28 cellular contexts compared by ENCODE assay signal in genomic region chr11:100861221-100861620, GRCh38.
DNase-seq lines count a peak whose midpoint lies in the region; ATAC-seq and TF ChIP-seq lines count a peak whose summit lies in the region.
"Had no signal": no experiment of that assay in that cellular context is flagged by ENCODE, and none has a peak within 500 bp of the region (broad histone marks: within the 10 kb centered on the region; RNA-seq: fewer than 3 reads in every experiment).

No MANE protein-coding gene starts in this region.

- H3K36me3 ChIP-seq in RWPE2 (ENCODE audit: low read depth): no peaks in the 10 kb centered on the region
- H3K36me3 ChIP-seq in mucosa of descending colon (ENCODE audit: low read depth): no peaks in the 10 kb centered on the region
- H3K36me3 ChIP-seq in colonic mucosa: no peaks in the 10 kb centered on the region
- H3K36me3 ChIP-seq: esophagus muscularis mucosa, thyroid gland had no signal

- peaks cover 2% of the 10 kb centered on the region for H3K9me3 Mint-ChIP-seq in CD4-positive, alpha-beta T cell

- H3K9ac ChIP-seq in colonic mucosa (ENCODE audit: low read depth in 2 of 2, low read length in 2 of 2): no peak overlapping the region

- no peak for TF ChIP-seq CTCF in C4-2B (conservative IDR thresholded peaks at IDR 0.05)
- TF ChIP-seq CTCF in RWPE2 (IDR thresholded peaks at IDR 0.05; ENCODE audit: poor library complexity, severe bottlenecking): no peak
- TF ChIP-seq CTCF in mucosa of descending colon (IDR thresholded peaks at IDR 0.05): no peak
- no peak for TF ChIP-seq CTCF in colonic mucosa (IDR thresholded peaks at IDR 0.05)
- no peak for TF ChIP-seq CTCF in CD4-positive, alpha-beta T cell (IDR thresholded peaks at IDR 0.05)

- ATAC-seq in RWPE2 (ENCODE audit: low read depth) (0 out of 3 replicates have a peak, but pooled peaks have one; percentile 27), mucosa of descending colon (peak; percentile 61), GM21717 (IDR thresholded peaks at IDR 0.05; ENCODE audit: unreplicated experiment) (no peak)
- no peak for ATAC-seq in CD4-positive, alpha-beta T cell (ENCODE audit: poor library complexity)
- ATAC-seq: activated CD4-positive, alpha-beta T cell treated with anti-CD3 and anti-CD28 coated beads for 36 hours; GM12878; left cardiac atrium; SK-N-SH treated with all-trans-retinoic acid at 6 μM for 48 hours had no signal

- no peak overlapping the region for H3K4me3 ChIP-seq in RWPE2 (ENCODE audit: severe bottlenecking)
- no peak overlapping the region for H3K4me3 ChIP-seq in mucosa of descending colon
- no peak overlapping the region for H3K4me3 ChIP-seq in colonic mucosa
- H3K4me3 ChIP-seq: esophagus muscularis mucosa, GM12878, thyroid gland had no signal

- no peaks in the 10 kb centered on the region for H3K4me1 Mint-ChIP-seq in CD4-positive, alpha-beta T cell (ENCODE audit: low read depth)
- H3K4me1 Mint-ChIP-seq: activated CD4-positive, alpha-beta T cell treated with anti-CD3 and anti-CD28 coated beads for 36 hours had no signal

- H3K9me3 ChIP-seq in RWPE2 (ENCODE audit: severe bottlenecking) (no peaks in the 10 kb centered on the region), mucosa of descending colon (no peaks in the 10 kb centered on the region), colonic mucosa (no peaks in the 10 kb centered on the region)
- H3K9me3 ChIP-seq in CD4-positive, alpha-beta T cell (ENCODE audit: control insufficient read depth, low read length): no peaks in the 10 kb centered on the region
- H3K9me3 ChIP-seq: esophagus muscularis mucosa, thyroid gland had no signal

- CTCF ChIA-PET in CD4-positive, alpha-beta T cell (lab: Charles Lee): no interaction called here

- H3K4me1 ChIP-seq in RWPE2 (ENCODE audit: insufficient read depth, poor library complexity, severe bottlenecking) (no peaks in the 10 kb centered on the region), mucosa of descending colon (ENCODE audit: low read depth) (no peaks in the 10 kb centered on the region), colonic mucosa (no peaks in the 10 kb centered on the region)

- no peaks in the 10 kb centered on the region for H3K36me3 Mint-ChIP-seq in CD4-positive, alpha-beta T cell (ENCODE audit: low read depth)
- H3K36me3 Mint-ChIP-seq: activated naive CD8-positive, alpha-beta T cell had no signal

- no peaks in the 10 kb centered on the region for H3K27me3 Mint-ChIP-seq in CD4-positive, alpha-beta T cell
- H3K27me3 Mint-ChIP-seq: activated CD4-positive, alpha-beta T cell treated with anti-CD3 and anti-CD28 coated beads for 36 hours; activated naive CD8-positive, alpha-beta T cell; stimulated activated naive CD8-positive, alpha-beta T cell treated with anti-CD3 and anti-CD28 coated beads, Interleukin-15, Interleukin-2, amounts not matched to agents 100 ng/mL and 50 ng/mL, for 24 hours had no signal

- POLR2A ChIA-PET in CD4-positive, alpha-beta T cell (lab: Charles Lee): no interaction called here

- H3K27me3 ChIP-seq in RWPE2 (ENCODE audit: insufficient read depth, poor library complexity, severe bottlenecking): no peaks in the 10 kb centered on the region
- no peaks in the 10 kb centered on the region for H3K27me3 ChIP-seq in colonic mucosa
- H3K27me3 ChIP-seq in CD4-positive, alpha-beta T cell (ENCODE audit: control insufficient read depth, insufficient read depth, low read length): no peaks in the 10 kb centered on the region
- H3K27me3 ChIP-seq: esophagus muscularis mucosa, thyroid gland had no signal

- DNase-seq in HT-29 (ENCODE audit: low spot score) (peak; percentile 48), RWPE2 (ENCODE audit: low spot score) (no peak), mucosa of descending colon (no peak), colonic mucosa (no peak)
- DNase-seq in stimulated activated CD8-positive, alpha-beta memory T cell treated with anti-CD3 and anti-CD28 coated beads, Interleukin-4, amount 100 ng/mL, for 48 hours: no peak
- no peak for DNase-seq in CD4-positive, alpha-beta T cell
- DNase-seq: ACHN; activated CD4-positive, alpha-beta T cell treated with anti-CD3 and anti-CD28 coated beads for 36 hours; activated CD8-positive, alpha-beta memory T cell treated with anti-CD3 and anti-CD28 coated beads for 24 hours; activated effector memory CD4-positive, alpha-beta T cell treated with Interleukin-2 at 50 U/mL for 16 hours; anterior cingulate cortex; cortex of kidney; foreskin melanocyte; H7; KBM-7; left cardiac atrium; NCI-H1436; NCI-H2081 treated with DMSO at 0.1 percent for 48 hours; NCI-H345; NCI-H774; thyroid gland had no signal

- peak overlapping the region; percentile 56; the same call in 1 of the 2 replicates for H3K27ac ChIP-seq in C4-2B
- no peak overlapping the region for H3K27ac ChIP-seq in RWPE2 (ENCODE audit: poor library complexity, severe bottlenecking)
- H3K27ac ChIP-seq in colonic mucosa: no peak overlapping the region
- no peak overlapping the region for H3K27ac ChIP-seq in CD4-positive, alpha-beta T cell (ENCODE audit: low read depth, low read length)
- H3K27ac ChIP-seq: esophagus muscularis mucosa, thyroid gland had no signal

- H3K4me3 Mint-ChIP-seq in CD4-positive, alpha-beta T cell: no peak overlapping the region
- H3K4me3 Mint-ChIP-seq: activated CD4-positive, alpha-beta T cell treated with anti-CD3 and anti-CD28 coated beads for 36 hours; activated naive CD8-positive, alpha-beta T cell; stimulated activated naive CD8-positive, alpha-beta T cell treated with anti-CD3 and anti-CD28 coated beads, Interleukin-15, Interleukin-2, amounts not matched to agents 100 ng/mL and 50 ng/mL, for 24 hours had no signal

- H3K27ac Mint-ChIP-seq in CD4-positive, alpha-beta T cell: no peak overlapping the region
- H3K27ac Mint-ChIP-seq: activated CD4-positive, alpha-beta T cell treated with anti-CD3 and anti-CD28 coated beads for 36 hours; activated naive CD8-positive, alpha-beta T cell; stimulated activated naive CD8-positive, alpha-beta T cell treated with anti-CD3 and anti-CD28 coated beads, Interleukin-15, Interleukin-2, amounts not matched to agents 100 ng/mL and 50 ng/mL, for 24 hours had no signal

- intact Hi-C loops in mucosa of descending colon (cut with DNase I, micrococcal nuclease) (no loop called here), colonic mucosa (cut with DNase I) (no loop called here)
- intact Hi-C loops in CD4-positive, alpha-beta T cell (cut with DNase I, micrococcal nuclease): no loop called here

Comparison
In these comparisons a context has a peak if more than half of its experiments do, and no peak if none do; other contexts are left out.
1. ATAC-seq: peak in RWPE2 (single experiment) and mucosa of descending colon (single experiment); none in GM21717 (single experiment) and CD4-positive, alpha-beta T cell (single experiment).